Comparison of ENCODE assay signal across 22 cellular contexts in the genomic region with DNA sequence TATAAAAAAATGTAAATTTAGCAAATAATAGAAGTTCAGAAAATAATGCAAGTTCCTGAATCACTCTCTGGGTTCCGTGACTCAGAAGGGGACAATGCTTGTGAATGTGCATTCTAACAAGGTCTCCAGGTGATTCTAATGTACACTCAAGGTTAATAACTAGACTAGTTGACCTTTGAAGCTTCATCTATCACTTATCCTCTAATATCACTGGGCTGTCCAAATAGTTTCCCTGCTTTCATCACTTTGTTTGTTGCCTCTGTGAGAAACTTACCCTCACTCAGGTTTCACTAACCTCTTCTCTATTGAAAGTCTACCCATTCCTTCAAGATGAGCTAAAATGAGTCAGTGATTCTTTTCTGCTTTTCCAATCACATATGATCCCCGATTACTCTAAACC.
"Had no signal": no experiment of that assay in that cellular context is flagged by ENCODE, and none has a peak within 500 bp of the region (broad histone marks: within the 10 kb centered on the region; RNA-seq: fewer than 3 reads in every experiment).

No MANE protein-coding gene starts in this region.

- H3K4me1 ChIP-seq: suprapubic skin, upper lobe of right lung had no signal

- H3K27ac ChIP-seq: heart right ventricle, hepatocyte, ovary, right atrium auricular region, skin epidermis, spleen, suprapubic skin, thoracic aorta, tibial artery, upper lobe of right lung had no signal

- H3K27me3 ChIP-seq: heart right ventricle, hepatocyte, ovary, right atrium auricular region, spleen, suprapubic skin, tibial artery, upper lobe of right lung had no signal

- H3K36me3 ChIP-seq: heart right ventricle, ovary, right atrium auricular region, spleen, suprapubic skin, thoracic aorta, tibial artery, upper lobe of right lung had no signal

- ATAC-seq: heart right ventricle; left ventricle myocardium superior; mucosa of descending colon; naive thymus-derived CD4-positive, alpha-beta T cell; natural killer cell treated with Interleukin-12 subunit alpha and Interleukin-12 subunit beta and Interleukin-15 and Interleukin-18, amount 100 ng/mL, for 72 hours; sciatic nerve; stimulated activated effector memory CD8-positive, alpha-beta T cell treated with anti-CD3 and anti-CD28 coated beads, Interleukin-12 subunit alpha, Interleukin-12 subunit beta, amount 100 ng/mL, for 72 hours; upper lobe of right lung had no signal

- H3K4me2 ChIP-seq: hepatocyte had no signal

- FAIRE-seq: urothelium cell line had no signal

- H3K4me3 ChIP-seq: heart right ventricle, hepatocyte, lung, mucosa of descending colon, ovary, right atrium auricular region, skin epidermis, spleen, suprapubic skin, thoracic aorta, tibial artery, upper lobe of right lung had no signal

- H3K79me2 ChIP-seq: hepatocyte had no signal

- H2AFZ ChIP-seq: hepatocyte had no signal

- DNase-seq: heart right ventricle; islet precursor cell; left ventricle myocardium superior; midbrain; mucosa of descending colon; naive thymus-derived CD4-positive, alpha-beta T cell; ovary; spleen; stimulated activated CD4-positive, alpha-beta T cell treated with anti-CD3 and anti-CD28 coated beads, Interleukin-4, amount 100 ng/mL, for 24 hours; stimulated activated naive CD4-positive, alpha-beta T cell; tibial artery; upper lobe of right lung had no signal

- H3K9me3 ChIP-seq: mucosa of descending colon, ovary, right atrium auricular region, suprapubic skin, thoracic aorta, upper lobe of right lung had no signal
